ENCODE assay signal across 21 cellular contexts in the genomic region with DNA sequence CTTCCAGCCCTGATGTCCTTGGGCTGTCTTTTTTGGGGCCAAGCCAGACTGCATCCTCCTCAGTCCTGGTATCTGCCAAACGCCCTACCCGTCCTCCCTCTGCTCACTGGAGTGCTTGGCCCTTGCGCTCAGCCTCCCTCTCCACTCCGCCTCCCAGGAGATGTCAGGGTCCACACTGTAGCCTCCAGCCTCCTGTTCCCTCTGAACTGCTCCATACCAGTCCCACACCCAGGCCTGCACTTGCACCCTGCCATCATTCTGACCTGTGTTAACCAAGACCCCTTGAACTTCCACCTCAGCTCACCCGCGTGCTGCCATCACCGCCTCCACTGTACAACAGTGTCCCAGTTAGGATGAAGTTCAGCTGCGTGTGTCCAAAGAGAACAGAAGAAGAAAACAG. TPM values are rescaled to one million over a fixed set of nuclear protein-coding genes. Genes with fewer than 3 reads are reported as not detected.
"Had no signal": no experiment of that assay in that cellular context is flagged by ENCODE, and none has a peak within 500 bp of the region (broad histone marks: within the 10 kb centered on the region; RNA-seq: fewer than 3 reads in every experiment).

No MANE protein-coding gene starts in this region.

- H3K4me3 Mint-ChIP-seq: activated naive CD8-positive, alpha-beta T cell; nephron; WTC11 had no signal

- H3K36me3 ChIP-seq: ascending aorta, esophagus muscularis mucosa, ovary had no signal

- H3K36me3 Mint-ChIP-seq: activated naive CD8-positive, alpha-beta T cell; WTC11 had no signal

- H3K4me3 ChIP-seq: ascending aorta, dorsolateral prefrontal cortex, esophagus muscularis mucosa, mucosa of descending colon, ovary, testis had no signal

- H3K4me1 ChIP-seq: ascending aorta, esophagus muscularis mucosa, testis had no signal

- H3K27me3 ChIP-seq: ascending aorta, ovary, testis had no signal

- DNase-seq: activated CD4-positive, alpha-beta T cell treated with anti-CD3 and anti-CD28 coated beads, Interleukin-2, amount 50 U/mL, for 1 hour; activated CD8-positive, alpha-beta memory T cell treated with anti-CD3 and anti-CD28 coated beads, Interleukin-2, amount 50 U/mL, for 4 hours; activated effector memory CD4-positive, alpha-beta T cell treated with Interleukin-2 at 50 U/mL for 16 hours; dorsolateral prefrontal cortex; left cardiac atrium; mucosa of descending colon; ovary; stimulated activated CD4-positive, alpha-beta T cell treated with anti-CD3 and anti-CD28 coated beads, Interleukin-2, amount 100 ng/mL, for 48 hours; stimulated activated naive CD8-positive, alpha-beta T cell treated with anti-CD3 and anti-CD28 coated beads, Interleukin-15, amount 100 ng/mL, for 72 hours; testis had no signal

- FAIRE-seq: bronchial epithelial cell, endometrium had no signal

- H3K27ac ChIP-seq: ascending aorta, dorsolateral prefrontal cortex, esophagus muscularis mucosa, ovary, testis had no signal

- ATAC-seq: left cardiac atrium, mucosa of descending colon, WTC11 had no signal

- H3K9me3 ChIP-seq: mucosa of descending colon, ovary, testis had no signal

- H3K27me3 Mint-ChIP-seq: activated naive CD8-positive, alpha-beta T cell; stimulated activated naive CD8-positive, alpha-beta T cell treated with anti-CD3 and anti-CD28 coated beads, Interleukin-15, amount 100 ng/mL, for 72 hours had no signal

- H3K27ac Mint-ChIP-seq: nephron, WTC11 had no signal

RNA-seq across cellular contexts. Expression of a gene that starts 6.3 kb away (rescaled TPM):
- total RNA-seq: bronchial epithelial cell, lung microvascular endothelial cell had no signal

RNA-seq across cellular contexts. Expression of a gene that starts 46.5 kb away (rescaled TPM):
- total RNA-seq: ascending aorta, bronchial epithelial cell, chondrocyte, dorsolateral prefrontal cortex, esophagus muscularis mucosa, fibroblast of villous mesenchyme, left cardiac atrium, lung microvascular endothelial cell had no signal

RNA-seq across cellular contexts. Expression of a gene that starts 56.3 kb away (rescaled TPM):
- total RNA-seq: ascending aorta, bronchial epithelial cell, chondrocyte, esophagus muscularis mucosa, fibroblast of villous mesenchyme, left cardiac atrium, lung microvascular endothelial cell, ureter had no signal
